18 cellular contexts compared by ENCODE assay signal in genomic region chr12:104329697-104330096, GRCh38.
"Had no signal": no experiment of that assay in that cellular context is flagged by ENCODE, and none has a peak within 500 bp of the region (broad histone marks: within the 10 kb centered on the region; RNA-seq: fewer than 3 reads in every experiment).

No MANE protein-coding gene starts in this region.

- ATAC-seq: activated CD4-positive, alpha-beta T cell treated with anti-CD3 and anti-CD28 coated beads for 36 hours; activated CD8-positive, alpha-beta T cell treated with anti-CD3 and anti-CD28 coated beads for 36 hours; activated T-cell treated with anti-CD3 and anti-CD28 coated beads, Interleukin-2, amount 50 U/mL, for 4 hours; gastroesophageal sphincter; left colon; T-helper 17 cell had no signal

- H3K27me3 ChIP-seq: gastroesophageal sphincter, neural progenitor cell, ovary, stomach, testis, upper lobe of left lung had no signal

- H3K27ac ChIP-seq: gastroesophageal sphincter, neural progenitor cell, ovary, stomach, testis, upper lobe of left lung, WERI-Rb-1 had no signal

- DNase-seq: activated CD4-positive, alpha-beta T cell treated with anti-CD3 and anti-CD28 coated beads for 36 hours; activated CD8-positive, alpha-beta T cell treated with anti-CD3 and anti-CD28 coated beads for 36 hours; activated effector memory CD4-positive, alpha-beta T cell treated with anti-CD3 and anti-CD28 coated beads, Interleukin-2, amount 50 U/mL, for 16 hours; activated T-cell treated with anti-CD3 and anti-CD28 coated beads, Interleukin-2, amount 50 U/mL, for 4 hours; anterior cingulate cortex; erythroblast; left colon; ovary; stimulated activated CD4-positive, alpha-beta T cell treated with anti-CD3 and anti-CD28 coated beads, Interleukin-1b, Interleukin-23, amount 100 ng/mL, for 48 hours; stomach; T-helper 17 cell; testis; upper lobe of left lung; WERI-Rb-1 had no signal

- H3K27me3 Mint-ChIP-seq: activated CD4-positive, alpha-beta T cell treated with anti-CD3 and anti-CD28 coated beads for 36 hours; activated CD8-positive, alpha-beta T cell treated with anti-CD3 and anti-CD28 coated beads for 36 hours; activated naive CD8-positive, alpha-beta T cell; T-helper 17 cell had no signal

- H3K9ac ChIP-seq: neural progenitor cell had no signal

- H3K9me3 Mint-ChIP-seq: activated CD8-positive, alpha-beta T cell treated with anti-CD3 and anti-CD28 coated beads for 36 hours; activated T-cell treated with anti-CD3 and anti-CD28 coated beads, Interleukin-2, amount 50 U/mL, for 4 hours had no signal

- H3K36me3 ChIP-seq: ovary had no signal

- H3K9me3 ChIP-seq: gastroesophageal sphincter, ovary, stomach, testis, upper lobe of left lung had no signal

- H3K4me3 ChIP-seq: gastroesophageal sphincter, lung, neural progenitor cell, ovary, stomach, testis, upper lobe of left lung had no signal

- H3K4me1 ChIP-seq: gastroesophageal sphincter, neural progenitor cell, stomach, testis, upper lobe of left lung had no signal

- H3K4me1 Mint-ChIP-seq: activated CD4-positive, alpha-beta T cell treated with anti-CD3 and anti-CD28 coated beads for 36 hours; neural progenitor cell had no signal

- H3K27ac Mint-ChIP-seq: activated CD4-positive, alpha-beta T cell treated with anti-CD3 and anti-CD28 coated beads for 36 hours; activated CD8-positive, alpha-beta T cell treated with anti-CD3 and anti-CD28 coated beads for 36 hours; activated naive CD8-positive, alpha-beta T cell; neural progenitor cell had no signal

- H3K4me3 Mint-ChIP-seq: activated CD4-positive, alpha-beta T cell treated with anti-CD3 and anti-CD28 coated beads for 36 hours; activated CD8-positive, alpha-beta T cell treated with anti-CD3 and anti-CD28 coated beads for 36 hours; activated naive CD8-positive, alpha-beta T cell; activated T-cell treated with anti-CD3 and anti-CD28 coated beads, Interleukin-2, amount 50 U/mL, for 4 hours; neural progenitor cell; T-helper 17 cell had no signal

- H2AFZ ChIP-seq: neural progenitor cell had no signal

- H3K4me2 ChIP-seq: neural progenitor cell had no signal
